Comparison of ENCODE assay signal across 10 cellular contexts in the genomic region with DNA sequence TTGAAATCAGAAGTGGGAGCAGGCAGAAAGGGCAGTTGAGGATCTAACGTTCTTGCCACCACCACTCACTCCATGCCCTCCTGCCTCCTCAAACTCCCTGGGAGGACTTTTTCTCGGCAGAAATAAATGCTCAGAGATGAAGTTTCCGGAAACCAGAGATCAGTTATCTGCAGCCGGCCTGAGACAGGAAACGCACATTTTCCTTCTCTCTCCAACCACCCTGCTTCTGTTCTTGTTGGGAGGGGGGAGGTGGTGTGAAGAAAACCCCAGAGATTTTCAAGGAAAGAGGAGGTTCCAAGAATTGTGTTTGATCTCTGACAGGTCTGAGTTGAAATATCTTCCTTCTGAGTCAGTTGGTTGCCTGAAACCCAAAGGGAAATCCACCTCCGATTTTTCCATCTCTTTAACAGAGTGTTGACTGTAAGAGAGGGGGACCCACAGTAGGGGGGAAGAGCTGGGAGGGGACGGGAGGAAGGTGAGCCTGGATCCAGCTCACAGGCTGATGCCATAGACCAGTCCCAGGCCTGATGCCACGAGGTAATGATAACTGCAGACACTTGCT.
DNase-seq lines count a peak whose midpoint lies in the region; ATAC-seq and TF ChIP-seq lines count a peak whose summit lies in the region.
"Had no signal": no experiment of that assay in that cellular context is flagged by ENCODE, and none has a peak within 500 bp of the region (broad histone marks: within the 10 kb centered on the region; RNA-seq: fewer than 3 reads in every experiment).

No MANE protein-coding gene starts in this region.

- H3K4me1 ChIP-seq in endodermal cell (ENCODE audit: control insufficient read depth, insufficient read depth, low read length) (no peaks in the 10 kb centered on the region), tibial artery (peaks cover 0 to 3% (median 0%) of the 10 kb centered on the region in 4 donors)

- no peak overlapping the region for H3K27ac ChIP-seq in endodermal cell (ENCODE audit: low read depth, low read length)
- H3K27ac ChIP-seq in tibial artery: no peak overlapping the region
- H3K27ac ChIP-seq: RWPE1 had no signal

- intact Hi-C loops in tibial artery (cut with DNase I; ENCODE audit: low total_unique reads) (no loop called here), posterior cingulate gyrus (cut with DNase I) (no loop called here)

- 82 to 87% methylated on average over 2 to 8 of the region's 8 CpGs for WGBS in endodermal cell (ENCODE audit: insufficient coverage in 1 of 2, insufficient read length in 1 of 2), 2 experiments

- H3K4me3 Mint-ChIP-seq in endodermal cell: no peak overlapping the region
- peak overlapping the region; percentile 75 for H3K4me3 Mint-ChIP-seq in stimulated activated effector memory CD8-positive, alpha-beta T cell treated with anti-CD3 and anti-CD28 coated beads, Interleukin-12 subunit alpha, Interleukin-12 subunit beta, amount 100 ng/mL, for 72 hours

- peak; percentile 70 for ATAC-seq in stimulated activated effector memory CD8-positive, alpha-beta T cell treated with anti-CD3 and anti-CD28 coated beads, Interleukin-12 subunit alpha, Interleukin-12 subunit beta, amount 100 ng/mL, for 72 hours

- H3K27me3 ChIP-seq in endodermal cell (ENCODE audit: control insufficient read depth, insufficient read depth, low read length, poor library complexity, severe bottlenecking) (no peaks in the 10 kb centered on the region), tibial artery (no peaks in the 10 kb centered on the region)

- no peak overlapping the region for H3K9ac ChIP-seq in endodermal cell (ENCODE audit: extremely low read depth, low read length, poor library complexity, severe bottlenecking)

- no peaks in the 10 kb centered on the region for H3K9me3 Mint-ChIP-seq in endodermal cell
- H3K9me3 Mint-ChIP-seq in stimulated activated effector memory CD8-positive, alpha-beta T cell treated with anti-CD3 and anti-CD28 coated beads, Interleukin-12 subunit alpha, Interleukin-12 subunit beta, amount 100 ng/mL, for 72 hours: no peaks in the 10 kb centered on the region

- H3K36me3 Mint-ChIP-seq in endodermal cell (ENCODE audit: low read depth): no peaks in the 10 kb centered on the region
- peaks cover 90% of the 10 kb centered on the region for H3K36me3 Mint-ChIP-seq in stimulated activated effector memory CD8-positive, alpha-beta T cell treated with anti-CD3 and anti-CD28 coated beads, Interleukin-12 subunit alpha, Interleukin-12 subunit beta, amount 100 ng/mL, for 72 hours

- peak; percentile 24 for DNase-seq in activated T-cell treated with anti-CD3 and anti-CD28 coated beads, Interleukin-2, amount 50 U/mL, for 1 hour
- DNase-seq in activated T-cell treated with anti-CD3 and anti-CD28 coated beads for 4 hours (no peak), endodermal cell (peak; percentile 41), tibial artery (no peak), posterior cingulate gyrus (no peak), GM03348 (ENCODE audit: low spot score) (no peak)
- DNase-seq in activated CD4-positive, alpha-beta T cell treated with anti-CD3 and anti-CD28 coated beads, Interleukin-2, amount 50 U/mL, for 1 hour: peak; percentile 11
- DNase-seq in stimulated activated effector memory CD8-positive, alpha-beta T cell treated with anti-CD3 and anti-CD28 coated beads, Interleukin-12 subunit alpha, Interleukin-12 subunit beta, amount 100 ng/mL, for 72 hours (ENCODE audit: low spot score in 2 of 2): peak; percentile 16 to 75
- DNase-seq: ACHN had no signal

- H3K9me3 ChIP-seq in endodermal cell (ENCODE audit: control insufficient read depth, low read length): no peaks in the 10 kb centered on the region
- no peaks in the 10 kb centered on the region for H3K9me3 ChIP-seq in tibial artery

- H3K4me3 ChIP-seq in endodermal cell (ENCODE audit: low read length): no peak overlapping the region
- H3K4me3 ChIP-seq in tibial artery: no peak overlapping the region

- peaks cover 28% of the 10 kb centered on the region for H3K27me3 Mint-ChIP-seq in endodermal cell (ENCODE audit: insufficient read depth)

- no peak for TF ChIP-seq CTCF in endodermal cell (conservative IDR thresholded peaks at IDR 0.05)
- no peak for TF ChIP-seq CTCF in tibial artery (IDR thresholded peaks at IDR 0.05)

- H3K4me1 Mint-ChIP-seq in endodermal cell: peaks cover 7% of the 10 kb centered on the region
- peaks cover 74% of the 10 kb centered on the region for H3K4me1 Mint-ChIP-seq in stimulated activated effector memory CD8-positive, alpha-beta T cell treated with anti-CD3 and anti-CD28 coated beads, Interleukin-12 subunit alpha, Interleukin-12 subunit beta, amount 100 ng/mL, for 72 hours

- peaks cover 4% of the 10 kb centered on the region for H3K36me3 ChIP-seq in endodermal cell (ENCODE audit: control insufficient read depth, insufficient read depth, low read length)
- no peaks in the 10 kb centered on the region for H3K36me3 ChIP-seq in tibial artery

- H3K27ac Mint-ChIP-seq in endodermal cell: no peak overlapping the region
- H3K27ac Mint-ChIP-seq in stimulated activated effector memory CD8-positive, alpha-beta T cell treated with anti-CD3 and anti-CD28 coated beads, Interleukin-12 subunit alpha, Interleukin-12 subunit beta, amount 100 ng/mL, for 72 hours: peak overlapping the region; percentile 96

Comparison
In these comparisons a context has a peak if more than half of its experiments do, and no peak if none do; other contexts are left out.
1. DNase-seq: peak in activated T-cell treated with anti-CD3 and anti-CD28 coated beads, Interleukin-2, amount 50 U/mL, for 1 hour (single experiment), activated CD4-positive, alpha-beta T cell treated with anti-CD3 and anti-CD28 coated beads, Interleukin-2, amount 50 U/mL, for 1 hour (single experiment), endodermal cell (single experiment) and stimulated activated effector memory CD8-positive, alpha-beta T cell treated with anti-CD3 and anti-CD28 coated beads, Interleukin-12 subunit alpha, Interleukin-12 subunit beta, amount 100 ng/mL, for 72 hours (2 of 2); none in activated T-cell treated with anti-CD3 and anti-CD28 coated beads for 4 hours (single experiment), tibial artery (0 of 2), posterior cingulate gyrus (0 of 10) and GM03348 (single experiment).